In genomic region chr1:29230204-29230552, GRCh38 we compare ENCODE assay signal across 8 cellular contexts. TPM values are rescaled to one million over a fixed set of nuclear protein-coding genes. Genes with fewer than 3 reads are reported as not detected.
DNase-seq lines count a peak whose midpoint lies in the region; ATAC-seq, FAIRE-seq and TF ChIP-seq lines count a peak whose summit lies in the region.

No MANE protein-coding gene starts in this region.

- in situ Hi-C loops in Panc1 (cut with HindIII; ENCODE audit: low pct_unique_long_range_greater_than_20kb, low sequenced_read_pairs): no loop called here

- intact Hi-C loops in Calu3 (cut with micrococcal nuclease; ENCODE audit: unreplicated experiment) (loop anchor here (10.0 kb wide), 1 partner anchor 485 kb away; no protein-coding TSS in a partner anchor), Panc1 (cut with micrococcal nuclease; ENCODE audit: unreplicated experiment) (loop anchor here (10.0 kb wide), 1 partner anchor 475 kb away; no protein-coding TSS in a partner anchor)

- H3K36me3 ChIP-seq in Panc1 (ENCODE audit: control insufficient read depth, insufficient read depth, low read length): no peaks in the 10 kb centered on the region; the same call in 1 of the 2 replicates
- H3K36me3 ChIP-seq in esophagus (ENCODE audit: control insufficient read depth in 2 of 2, insufficient read depth in 2 of 2, low read length in 1 of 2): no peaks in the 10 kb centered on the region
- no peaks in the 10 kb centered on the region for H3K36me3 ChIP-seq in parathyroid adenoma (ENCODE audit: control insufficient read depth, insufficient read depth, low read length)

- POLR2A ChIA-PET in Panc1 (lab: Charles Lee): no interaction called here

- TF ChIP-seq CTCF in Calu3 (IDR thresholded peaks at IDR 0.05; ENCODE audit: unreplicated experiment) (no peak), Panc1 (IDR thresholded peaks at IDR 0.05) (no peak), parathyroid adenoma (IDR thresholded peaks at IDR 0.05) (no peak), D721Med (IDR thresholded peaks at IDR 0.05; ENCODE audit: insufficient read depth, missing control alignments) (no peak)

- H3K36me3 Mint-ChIP-seq in Calu3 (ENCODE audit: insufficient read depth, unreplicated experiment): peaks cover 21% of the 10 kb centered on the region

- H3K79me2 ChIP-seq in parathyroid adenoma: no peaks in the 10 kb centered on the region

- BruUV-seq in Calu3 (replicated peaks; lab: Mats Ljungman, UMichigan) (no TSS peak), Panc1 (replicated peaks; lab: Mats Ljungman, UMichigan) (no TSS peak)

- H3K27ac Mint-ChIP-seq in Calu3 (ENCODE audit: unreplicated experiment): peak overlapping the region; percentile 83

- DNase-seq in Calu3 (no peak), Panc1 (ENCODE audit: low read depth, low spot score) (no peak), D721Med (ENCODE audit: insufficient read length, low spot score) (no peak), activated gamma-delta T cell (lab: John Stamatoyannopoulos, UW) (no peak)
- no peak for DNase-seq in activated effector memory CD4-positive, alpha-beta T cell treated with Interleukin-2 at 50 U/mL for 16 hours
- DNase-seq in activated CD8-positive, alpha-beta memory T cell treated with anti-CD3 and anti-CD28 coated beads, Interleukin-2, amount 50 U/mL, for 48 hours: no peak

- H3K27me3 Mint-ChIP-seq in Calu3 (ENCODE audit: unreplicated experiment): peaks cover 21% of the 10 kb centered on the region

- H3K9me3 ChIP-seq in Panc1 (ENCODE audit: control insufficient read depth, insufficient read depth, low read depth, low read length) (no peaks in the 10 kb centered on the region), esophagus (ENCODE audit: control insufficient read depth in 2 of 2, insufficient read depth in 1 of 2, low read depth in 1 of 2, low read length in 1 of 2) (no peaks in the 10 kb centered on the region), parathyroid adenoma (ENCODE audit: control insufficient read depth, low read length) (no peaks in the 10 kb centered on the region)

- peak overlapping the region; percentile 86 for H3K27ac ChIP-seq in Panc1 (ENCODE audit: low read length)
- H3K27ac ChIP-seq in esophagus (ENCODE audit: low read depth in 2 of 2, low read length in 1 of 2): peak overlapping the region in 1 of 2 donors; percentile 83
- H3K27ac ChIP-seq in parathyroid adenoma: peak overlapping the region; percentile 66

- H3K4me3 ChIP-seq in Panc1 (ENCODE audit: low read depth in 2 of 2, low read length in 2 of 2) (peak overlapping the region; percentile 98 to 99), esophagus (ENCODE audit: low read depth in 1 of 2, low read length in 2 of 2) (peak overlapping the region; percentile 72 to 83), parathyroid adenoma (ENCODE audit: low read depth, low read length) (peak overlapping the region; percentile 95)

- 9 to 11% methylated on average over 4 of the region's 4 CpGs for WGBS in esophagus, 2 donors

- CTCF ChIA-PET in Calu3 (lab: Charles Lee) (interaction anchor here (0.5 to 1.2 kb wide), 2 partner anchors 9 to 446 kb away, joined by 3 read pairs; no protein-coding TSS in a partner anchor), Panc1 (lab: Charles Lee) (no interaction called here)

- H3K27me3 ChIP-seq in Panc1 (ENCODE audit: control insufficient read depth, insufficient read depth, low read length): no peaks in the 10 kb centered on the region
- H3K27me3 ChIP-seq in esophagus (ENCODE audit: control insufficient read depth in 1 of 2, insufficient read depth in 2 of 2, low read length in 2 of 2): no peaks in the 10 kb centered on the region
- no peaks in the 10 kb centered on the region for H3K27me3 ChIP-seq in parathyroid adenoma (ENCODE audit: control insufficient read depth, insufficient read depth, low read length)

- FAIRE-seq in D721Med (lab: Jason Lieb, UNC): no peak

- peak overlapping the region; percentile 95 for H3K4me3 Mint-ChIP-seq in Calu3 (ENCODE audit: low read depth, unreplicated experiment)

- ATAC-seq in Panc1: no peak

- peak overlapping the region; percentile 95 for H2AFZ ChIP-seq in parathyroid adenoma

- H3K4me2 ChIP-seq in parathyroid adenoma (ENCODE audit: low read length): peak overlapping the region; percentile 96

- peak overlapping the region; percentile 28 for H3K9ac ChIP-seq in parathyroid adenoma

- peaks cover 10% of the 10 kb centered on the region for H3K4me1 ChIP-seq in Panc1 (ENCODE audit: control insufficient read depth, insufficient read depth, low read length)
- H3K4me1 ChIP-seq in esophagus (ENCODE audit: control insufficient read depth in 2 of 2, insufficient read depth in 2 of 2, low read length in 1 of 2): peaks cover 0 to 2% of the 10 kb centered on the region in 2 donors
- no peaks in the 10 kb centered on the region for H3K4me1 ChIP-seq in parathyroid adenoma

- no peaks in the 10 kb centered on the region for H3K9me3 Mint-ChIP-seq in Calu3 (ENCODE audit: low read depth, unreplicated experiment)

- H3K4me1 Mint-ChIP-seq in Calu3 (ENCODE audit: low read depth, unreplicated experiment): peaks cover 27% of the 10 kb centered on the region

RNA-seq across cellular contexts. Expression of gene MECR, which starts 0.6 kb away (rescaled TPM):
- 45.9 and 46.8 TPM in 2 replicates for total RNA-seq in Calu3 (2022)
- 25.7 TPM for total RNA-seq in Panc1 (2021; ENCODE audit: unreplicated experiment)
- polyA plus RNA-seq in Panc1 (2012; ENCODE audit: insufficient read length): 31.2 TPM
- polyA plus RNA-seq in esophagus: 10 to 100 TPM; 11.8 to 19.6 TPM

RNA-seq across cellular contexts. Expression of gene PTPRU, which starts 6.1 kb away (rescaled TPM):
- total RNA-seq in Calu3 (2022) (37.9 and 54.5 TPM in 2 replicates), Panc1 (2021; ENCODE audit: unreplicated experiment) (0.72 TPM)
- polyA plus RNA-seq in Panc1 (2012; ENCODE audit: insufficient read length): 2.4 TPM
- polyA plus RNA-seq in esophagus: 1 to 10 TPM; 3.7 to 4.0 TPM

RNA-seq across cellular contexts. Expression of gene SRSF4, which starts 48.5 kb away (rescaled TPM):
- total RNA-seq in Calu3 (2022): 64.8 and 65.4 TPM in 2 replicates
- 77.5 TPM for total RNA-seq in Panc1 (2021; ENCODE audit: unreplicated experiment)
- 76.8 TPM for polyA plus RNA-seq in Panc1 (2012; ENCODE audit: insufficient read length)
- polyA plus RNA-seq in esophagus: 10 to 100 TPM; 50.8 to 71.0 TPM

Comparison
In these comparisons a context has a peak if more than half of its experiments do, and no peak if none do; other contexts are left out.
1. RNA of gene PTPRU, which starts 6.1 kb away (total RNA-seq): 37.9 to 54.5 TPM in Calu3; 0.72 TPM in Panc1 (single experiment); every median in the first group is over 10 times any median in the second.
2. Peak in every context shown above with its lines, with median percentiles within 50 percentile points of each other: H3K4me3 ChIP-seq.